Comparison of ENCODE assay signal across 8 cellular contexts in the genomic region with DNA sequence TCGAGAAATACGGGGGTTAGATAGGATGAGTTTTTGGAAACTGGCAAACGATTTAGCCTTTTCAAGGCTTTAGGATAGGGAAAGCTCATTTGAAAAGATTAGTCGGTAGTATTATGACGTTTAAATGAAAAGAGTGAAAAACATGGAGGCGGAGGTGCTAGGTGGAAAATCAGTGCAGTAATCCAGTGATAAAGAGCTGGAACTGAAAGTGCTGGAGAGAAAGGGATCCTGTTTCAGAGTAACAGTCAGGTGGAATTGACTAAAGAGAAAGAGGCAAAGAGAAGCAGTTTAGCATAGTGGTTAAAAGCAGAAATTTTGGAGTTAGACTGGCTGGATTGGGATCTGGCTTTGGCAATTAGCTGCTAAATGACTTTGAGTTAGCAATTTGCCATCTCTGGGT. TPM values are rescaled to one million over a fixed set of nuclear protein-coding genes. Genes with fewer than 3 reads are reported as not detected.
DNase-seq lines count a peak whose midpoint lies in the region; ATAC-seq and TF ChIP-seq lines count a peak whose summit lies in the region.

No MANE protein-coding gene starts in this region.

- ATAC-seq in left lobe of liver, result no peak

- H3K79me2 ChIP-seq in SU-DHL-6 (ENCODE audit: insufficient read depth, low read length), result peaks cover 81% of the 10 kb centered on the region

- peak overlapping the region; percentile 99 for H3K4me2 ChIP-seq in SU-DHL-6 (ENCODE audit: low read depth, low read length, poor library complexity, severe bottlenecking)

- TF ChIP-seq CTCF in SU-DHL-6 (IDR thresholded peaks at IDR 0.05; ENCODE audit: insufficient read depth, low read length, poor library complexity, severe bottlenecking) (no peak), fibroblast of villous mesenchyme (IDR thresholded peaks at IDR 0.05; ENCODE audit: insufficient read depth, low read depth, low read length) (no peak), retinal pigment epithelial cell (conservative IDR thresholded peaks at IDR 0.05; ENCODE audit: low read depth, low read length) (no peak)

- H3K9me3 ChIP-seq in SU-DHL-6 (ENCODE audit: insufficient read depth, low read length), result no peaks in the 10 kb centered on the region

- H4K20me1 ChIP-seq in SU-DHL-6 (ENCODE audit: low read depth, low read length), result peaks cover 23% of the 10 kb centered on the region

- peak overlapping the region; percentile 30 for H3K27ac ChIP-seq in SU-DHL-6 (ENCODE audit: low read depth, low read length)

- H3K27me3 ChIP-seq in SU-DHL-6 (ENCODE audit: low read length), result no peaks in the 10 kb centered on the region

- H3K9me2 ChIP-seq in SU-DHL-6 (replicated peaks; ENCODE audit: insufficient read depth, low read length), result no peaks in the 10 kb centered on the region

- DNase-seq in NCI-H82 (lab: John Stamatoyannopoulos, UW) (peak; percentile 18), NCI-H82 treated with DMSO at 0.1 percent for 48 hours (lab: John Stamatoyannopoulos, UW; ENCODE audit: unreplicated experiment) (no peak), fibroblast of villous mesenchyme (ENCODE audit: low read depth) (peak; percentile 20), retinal pigment epithelial cell (ENCODE audit: low read depth) (no peak), left lobe of liver (ENCODE audit: low spot score) (no peak), anterior cingulate cortex (lab: John Stamatoyannopoulos, UW) (no peak)
- DNase-seq in stimulated activated CD4-positive, alpha-beta T cell treated with anti-CD3 and anti-CD28 coated beads, Interleukin-15, amount 100 ng/mL, for 24 hours, result no peak

- no peaks in the 10 kb centered on the region for H3F3A ChIP-seq in SU-DHL-6 (ENCODE audit: insufficient read depth)

- H3K9ac ChIP-seq in SU-DHL-6 (ENCODE audit: low read length), result peak overlapping the region; percentile 71

- H2AFZ ChIP-seq in SU-DHL-6 (ENCODE audit: low read depth, low read length, severe bottlenecking), result peak overlapping the region; percentile 70

- H3K36me3 ChIP-seq in SU-DHL-6 (ENCODE audit: low read length), result peaks cover 18% of the 10 kb centered on the region

- H3K4me3 ChIP-seq in SU-DHL-6 (ENCODE audit: insufficient read depth, low read length, poor library complexity, severe bottlenecking), result peak overlapping the region; percentile 79
- peak overlapping the region; percentile 94 for H3K4me3 ChIP-seq in fibroblast of villous mesenchyme (ENCODE audit: low read depth, low read length)
- peak overlapping the region; percentile 97 for H3K4me3 ChIP-seq in retinal pigment epithelial cell (ENCODE audit: low read length)

RNA-seq across cellular contexts. Expression of gene WDR3, which starts 0.9 kb away (rescaled TPM):
- total RNA-seq in fibroblast of villous mesenchyme, result 11.6 and 17.7 TPM in 2 replicates
- total RNA-seq in left lobe of liver, result 14.6 TPM

RNA-seq across cellular contexts. Expression of gene GDAP2, which starts 1.1 kb away (rescaled TPM):
- total RNA-seq in fibroblast of villous mesenchyme (18.7 and 34.5 TPM in 2 replicates), left lobe of liver (13.7 TPM)

Comparison
In these comparisons a context has a peak if more than half of its experiments do, and no peak if none do; other contexts are left out.
1. DNase-seq: peak in NCI-H82 (single experiment) and fibroblast of villous mesenchyme (single experiment); none in NCI-H82 treated with DMSO at 0.1 percent for 48 hours (single experiment), retinal pigment epithelial cell (single experiment), left lobe of liver (single experiment), anterior cingulate cortex (0 of 58) and stimulated activated CD4-positive, alpha-beta T cell treated with anti-CD3 and anti-CD28 coated beads, Interleukin-15, amount 100 ng/mL, for 24 hours (single experiment).
2. Peak in every context shown above with its lines, with median percentiles within 50 percentile points of each other: H3K4me3 ChIP-seq.